Comparison of ENCODE assay signal across 26 cellular contexts in genomic region chr11:22082788-22083187, GRCh38.
"Had no signal": no experiment of that assay in that cellular context is flagged by ENCODE, and none has a peak within 500 bp of the region (broad histone marks: within the 10 kb centered on the region; RNA-seq: fewer than 3 reads in every experiment).

No MANE protein-coding gene starts in this region.

- ATAC-seq: left colon; lower lobe of right lung; naive thymus-derived CD8-positive, alpha-beta T cell; psoas muscle; sciatic nerve; stimulated activated effector memory CD8-positive, alpha-beta T cell treated with anti-CD3 and anti-CD28 coated beads, Interleukin-12 subunit alpha, Interleukin-12 subunit beta, amount 100 ng/mL, for 72 hours; upper lobe of right lung had no signal

- H3K27me3 ChIP-seq: spleen, suprapubic skin, tibial artery, upper lobe of right lung had no signal

- H3K9me3 ChIP-seq: lower lobe of right lung, psoas muscle, thoracic aorta, tibial artery, upper lobe of right lung had no signal

- FAIRE-seq: islet of Langerhans, urothelium cell line had no signal

- H3K9ac ChIP-seq: parathyroid adenoma had no signal

- DNase-seq: head of caudate nucleus; hypothalamus; immature natural killer cell; kidney; left colon; left ventricle myocardium inferior; lower lobe of right lung; mammary epithelial cell; mesenchymal stem cell; naive thymus-derived CD8-positive, alpha-beta T cell; nucleus accumbens; psoas muscle; spleen; stimulated activated CD4-positive, alpha-beta T cell treated with anti-CD3 and anti-CD28 coated beads, Interleukin-4, amount 100 ng/mL, for 24 hours; stimulated activated naive CD4-positive, alpha-beta T cell; tibial artery; trophoblast cell; upper lobe of right lung had no signal

- H3K4me3 ChIP-seq: left ventricle myocardium inferior, lower lobe of right lung, psoas muscle, skin epidermis, spleen, suprapubic skin, thoracic aorta, tibial artery, upper lobe of right lung had no signal

- H3K4me1 ChIP-seq: lower lobe of right lung, parathyroid adenoma, spleen, suprapubic skin, upper lobe of right lung had no signal

- H3K27ac ChIP-seq: left ventricle myocardium inferior, lower lobe of right lung, parathyroid adenoma, psoas muscle, skin epidermis, spleen, suprapubic skin, thoracic aorta, tibial artery, upper lobe of right lung had no signal

- H3K36me3 ChIP-seq: left ventricle myocardium inferior, lower lobe of right lung, spleen, suprapubic skin, thoracic aorta, tibial artery, upper lobe of right lung had no signal
